10 cellular contexts compared by ENCODE assay signal in the genomic region with DNA sequence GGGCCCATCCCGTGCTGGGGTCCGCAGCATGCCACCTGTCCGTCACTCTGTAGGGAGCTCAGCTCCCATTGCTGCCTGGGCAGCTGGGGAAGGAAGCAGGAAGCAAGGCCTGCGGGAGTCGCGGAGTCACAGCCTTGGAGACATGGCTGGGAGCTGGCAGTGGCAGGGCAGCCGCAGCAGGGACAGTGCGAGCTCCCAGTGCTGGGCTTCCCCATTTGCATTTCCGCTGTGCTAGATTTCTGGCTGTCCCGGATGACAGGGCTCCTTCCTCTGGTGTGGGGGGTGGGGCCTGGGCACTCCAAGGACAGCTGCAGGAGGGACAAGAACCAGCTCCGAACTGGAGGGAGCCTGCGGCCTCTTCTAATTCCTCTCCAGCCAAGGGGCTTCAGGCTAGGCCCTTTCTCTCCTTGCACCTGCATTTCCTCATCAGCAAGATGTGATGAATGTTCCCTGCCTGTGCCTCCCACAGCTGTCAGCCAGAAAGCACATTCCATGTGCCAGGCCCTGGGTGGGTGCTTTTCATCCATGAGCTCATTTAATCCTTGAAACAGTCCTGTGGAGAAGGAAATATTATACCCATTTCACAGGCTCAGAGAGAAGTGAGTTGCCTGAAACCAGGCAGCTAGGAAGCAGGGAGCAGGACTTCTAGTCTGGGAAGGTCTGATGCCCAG. TPM values are rescaled to one million over a fixed set of nuclear protein-coding genes. Genes with fewer than 3 reads are reported as not detected.
A peak's percentile ranks its signal among the peaks of the same experiment; 100 is the strongest.
DNase-seq lines count a peak whose midpoint lies in the region; ATAC-seq and TF ChIP-seq lines count a peak whose summit lies in the region.
"Had no signal": no experiment of that assay in that cellular context is flagged by ENCODE, and none has a peak within 500 bp of the region (broad histone marks: within the 10 kb centered on the region; RNA-seq: fewer than 3 reads in every experiment).

No MANE protein-coding gene starts in this region.

- no peak overlapping the region for H2AFZ ChIP-seq in Karpas-422 (ENCODE audit: low read length)

- no peak for TF ChIP-seq CTCF in CD14-positive monocyte (IDR thresholded peaks at IDR 0.05)
- no peak for TF ChIP-seq CTCF in ovary (IDR thresholded peaks at IDR 0.05)

- peaks cover 9% of the 10 kb centered on the region for H3K4me1 ChIP-seq in Karpas-422 (ENCODE audit: low read length)
- peaks cover 7% of the 10 kb centered on the region for H3K4me1 ChIP-seq in ovary (ENCODE audit: insufficient read depth)

- H3K9ac ChIP-seq in Karpas-422 (ENCODE audit: low read length) = peak overlapping the region; percentile 30; the same call in 1 of the 2 replicates

- H4K20me1 ChIP-seq in Karpas-422 (ENCODE audit: insufficient read depth, low read depth, low read length) = no peaks in the 10 kb centered on the region; the same call in 1 of the 2 replicates

- H3K9me3 Mint-ChIP-seq in CD14-positive monocyte = peaks cover 0 to 4% (median 0%) of the 10 kb centered on the region in 7 donors

- peaks cover 40% of the 10 kb centered on the region for H3K4me1 Mint-ChIP-seq in CD14-positive monocyte
- H3K4me1 Mint-ChIP-seq: natural killer cell had no signal

- intact Hi-C loops in CD14-positive monocyte (cut with micrococcal nuclease) (no loop called here), ovary (cut with DNase I) (no loop called here)

- H3K27ac ChIP-seq in Karpas-422 (ENCODE audit: low read length) (no peak overlapping the region), ovary (no peak overlapping the region)

- DNase-seq in CD14-positive monocyte (ENCODE audit: low spot score) (peak; percentile 81), Karpas-422 (peak; percentile 47), myocyte (ENCODE audit: low read depth) (peak; percentile 59), SK-N-DZ (ENCODE audit: low spot score) (no peak), ovary (no peak)
- DNase-seq: activated CD4-positive, alpha-beta T cell treated with anti-CD3 and anti-CD28 coated beads, Interleukin-2, amount 50 U/mL, for 48 hours; natural killer cell had no signal

- H3K4me2 ChIP-seq in Karpas-422 (ENCODE audit: low read depth, low read length, poor library complexity, severe bottlenecking) = no peak overlapping the region

- no peak for TF ChIP-seq EP300 in ovary (IDR thresholded peaks at IDR 0.05)

- H3K4me3 Mint-ChIP-seq in CD14-positive monocyte = peak overlapping the region; percentile 79 to 92
- H3K4me3 Mint-ChIP-seq: natural killer cell had no signal

- H3K79me2 ChIP-seq in Karpas-422 (ENCODE audit: low read length) = no peaks in the 10 kb centered on the region

- TF ChIP-seq POLR2A in ovary (IDR thresholded peaks at IDR 0.05) = no peak

- no peaks in the 10 kb centered on the region for H3K27me3 ChIP-seq in Karpas-422 (ENCODE audit: low read length)
- H3K27me3 ChIP-seq in ovary = no peaks in the 10 kb centered on the region

- H3K9me2 ChIP-seq in Karpas-422 (replicated peaks; ENCODE audit: insufficient read depth, low read length) = no peaks in the 10 kb centered on the region

- peak overlapping the region; percentile 87 to 94 (median 91) for H3K27ac Mint-ChIP-seq in CD14-positive monocyte
- H3K27ac Mint-ChIP-seq: natural killer cell had no signal

- WGBS in ovary, 3 donors = 60 to 77% (median 72%) methylated on average over 12 of the region's 12 CpGs

- ATAC-seq in esophagus mucosa (peak; percentile 19), HG02870 (IDR thresholded peaks at IDR 0.05; ENCODE audit: unreplicated experiment) (no peak), HG03354 (IDR thresholded peaks at IDR 0.05; ENCODE audit: poor library complexity, severe bottlenecking, unreplicated experiment) (no peak)

- H3K4me3 ChIP-seq in Karpas-422 (ENCODE audit: low read length) (no peak overlapping the region), ovary (no peak overlapping the region)

- peaks cover 2 to 6% (median 5%) of the 10 kb centered on the region in 3 donors for H3K27me3 Mint-ChIP-seq in CD14-positive monocyte (ENCODE audit: low read depth in 3 of 3)

- H3K36me3 ChIP-seq in Karpas-422 (ENCODE audit: insufficient read depth, low read length) = no peaks in the 10 kb centered on the region
- no peaks in the 10 kb centered on the region for H3K36me3 ChIP-seq in ovary

- H3K36me3 Mint-ChIP-seq in CD14-positive monocyte = peaks cover 10 to 20% of the 10 kb centered on the region in 2 donors
- H3K36me3 Mint-ChIP-seq: natural killer cell had no signal

- H3K9me3 ChIP-seq in Karpas-422 (ENCODE audit: low read length) (no peaks in the 10 kb centered on the region), ovary (no peaks in the 10 kb centered on the region)

RNA-seq across cellular contexts. Expression of gene MYO7A, which starts 48.0 kb away (rescaled TPM):
- polyA plus RNA-seq in CD14-positive monocyte = 1 to 10 TPM; 3.5 to 3.6 TPM
- total RNA-seq in Karpas-422 (2014; rRNA removed; shearing (Covaris generic); ENCODE audit: low replicate concordance) = not detected in 2 replicates
- total RNA-seq in esophagus mucosa = 0.96 TPM
- total RNA-seq in myocyte = 0.57 and 0.96 TPM in 2 replicates
- 0.14 TPM for polyA plus RNA-seq in myocyte (2012)
- polyA plus RNA-seq in SK-N-DZ (2014; cell fraction: cytosol; rRNA removed) = 0.07 and 0.31 TPM in 2 replicates
- polyA plus RNA-seq in SK-N-DZ (2014; cell fraction: nucleus; rRNA removed) = 0.37 and 1.0 TPM in 2 replicates
- 10 to 100 TPM in 4 of 7 donors, 1 to 10 TPM in 3; 4.3 to 18.7 (median 10.6) TPM for total RNA-seq in ovary
- 1 to 10 TPM; 3.1 to 4.8 TPM for polyA plus RNA-seq in ovary

Comparison
In these comparisons a context has a peak if more than half of its experiments do, and no peak if none do; other contexts are left out.
1. DNase-seq: peak in CD14-positive monocyte (single experiment), Karpas-422 (single experiment) and myocyte (single experiment); none in SK-N-DZ (single experiment) and ovary (0 of 5).